ENCODE assay signal across 12 cellular contexts in genomic region chr17:39365252-39365651, GRCh38. TPM values are rescaled to one million over a fixed set of nuclear protein-coding genes. Genes with fewer than 3 reads are reported as not detected.
DNase-seq lines count a peak whose midpoint lies in the region; ATAC-seq, FAIRE-seq and TF ChIP-seq lines count a peak whose summit lies in the region.
"Had no signal": no experiment of that assay in that cellular context is flagged by ENCODE, and none has a peak within 500 bp of the region (broad histone marks: within the 10 kb centered on the region; RNA-seq: fewer than 3 reads in every experiment).

No MANE protein-coding gene starts in this region.

- H3K4me1 ChIP-seq in K562 (replicated peaks in 1 of 2; ENCODE audit: control insufficient read depth in 2 of 2, insufficient read depth in 2 of 2, low read length in 2 of 2) (peaks cover 4 to 13% of the 10 kb centered on the region in 2 experiments; a peak in 3 of 5 replicates), subcutaneous abdominal adipose tissue (ENCODE audit: control insufficient read depth in 5 of 5, insufficient read depth in 5 of 5, low read length in 5 of 5) (peaks cover 4 to 37% (median 28%) of the 10 kb centered on the region in 5 donors)

- no peaks in the 10 kb centered on the region for H3K9me1 ChIP-seq in K562 (ENCODE audit: control insufficient read depth, insufficient read depth, low read length)

- H3K4me3 ChIP-seq in K562 (peak overlapping the region; percentile 32; the same call in 1 of the 2 replicates), subcutaneous abdominal adipose tissue (ENCODE audit: low read depth in 1 of 5, low read length in 5 of 5) (peak overlapping the region in 1 of 5 donors; percentile 7)

- no peak for TF ChIP-seq CTCF in K562 (IDR thresholded peaks at IDR 0.05 in 2 of 3, conservative IDR thresholded peaks at IDR 0.05 in 1 of 3; ENCODE audit: insufficient read depth in 2 of 3, low read depth in 1 of 3, low read length in 3 of 3)

- H3K79me2 ChIP-seq in K562 (ENCODE audit: control insufficient read depth, insufficient read depth, low read length): peaks cover 43% of the 10 kb centered on the region

- TF ChIP-seq EP300 in K562 (IDR thresholded peaks at IDR 0.05; ENCODE audit: low read length): no peak

- no peak for TF ChIP-seq RAD21 in K562 (CRISPR knock-in tag; conservative IDR thresholded peaks at IDR 0.05 in 1 of 2, IDR thresholded peaks at IDR 0.05 in 1 of 2)

- DNase-seq in GM04504 (ENCODE audit: low read depth) (peak; percentile 45), K562 (ENCODE audit: extremely low read depth in 1 of 4, low spot score in 3 of 4) (no peak), kidney tubule cell (ENCODE audit: low spot score) (peak; percentile 8), NCI-H2171 treated with DMSO at 0.1 percent for 48 hours (lab: John Stamatoyannopoulos, UW) (no peak), HEK293T (ENCODE audit: extremely low spot score) (no peak), HT-29 (ENCODE audit: low spot score) (no peak)
- DNase-seq: activated CD8-positive, alpha-beta T cell treated with anti-CD3 and anti-CD28 coated beads, Interleukin-2, amount 10 ng/mL, durations not matched to agents 7 days and 5 days; kidney; NCI-H1048; occipital lobe had no signal

- H3K36me3 ChIP-seq in K562 (ENCODE audit: control insufficient read depth, insufficient read depth, low read length): no peaks in the 10 kb centered on the region
- no peaks in the 10 kb centered on the region for H3K36me3 ChIP-seq in subcutaneous abdominal adipose tissue (ENCODE audit: control insufficient read depth in 5 of 5, insufficient read depth in 5 of 5, low read length in 5 of 5)

- H3K27me3 ChIP-seq in K562 (ENCODE audit: control insufficient read depth in 2 of 2, insufficient read depth in 2 of 2, low read length in 2 of 2): no peaks in the 10 kb centered on the region
- no peaks in the 10 kb centered on the region for H3K27me3 ChIP-seq in subcutaneous abdominal adipose tissue (ENCODE audit: control insufficient read depth in 5 of 5, insufficient read depth in 4 of 5, low read length in 5 of 5)

- peak overlapping the region; percentile 91 for H2AFZ ChIP-seq in K562 (ENCODE audit: low read depth, low read length)

- in situ Hi-C loops in K562 (cut with MboI): no loop called here

- no peak for FAIRE-seq in K562 (lab: Jason Lieb, UNC)
- FAIRE-seq: kidney had no signal

- H3K27ac ChIP-seq in K562 (ENCODE audit: extremely low read depth, low read depth, low read length): peak overlapping the region; percentile 82
- peak overlapping the region; percentile 50 for H3K27ac ChIP-seq in subcutaneous abdominal adipose tissue (ENCODE audit: low read depth, low read length)

- POLR2A ChIA-PET in K562 (lab: Yijun Ruan, JAX) (interaction anchor here (1.5 kb wide), 1 partner anchor 13 kb away, joined by 3 read pairs; no protein-coding TSS in a partner anchor), HEK293T (lab: Yijun Ruan, JAX) (no interaction called here)

- 3% methylated on average over 4 of the region's 4 CpGs for whole genome bisulfite sequencing in K562 (ENCODE audit: insufficient coverage, low coverage, missing lambda C conversion rate)

- TF ChIP-seq POLR2A in K562 (conservative IDR thresholded peaks at IDR 0.05): no peak

- H3K4me2 ChIP-seq in K562 (ENCODE audit: insufficient read depth, low read length): peak overlapping the region; percentile 73

- no TSS peak for BruUV-seq in K562 (replicated peaks; lab: Mats Ljungman, UMichigan)

- CTCF ChIA-PET in K562 (lab: Yijun Ruan, JAX; ENCODE audit: low intra/inter-chr PET ratio) (no interaction called here), HEK293T (lab: Yijun Ruan, JAX) (no interaction called here)

- ATAC-seq in K562 (peak; percentile 18; the same call in 2 of the 3 replicates), HG03457 (IDR thresholded peaks at IDR 0.05; ENCODE audit: unreplicated experiment) (no peak)
- ATAC-seq: activated CD8-positive, alpha-beta T cell treated with anti-CD3 and anti-CD28 coated beads, Interleukin-2, amount 10 ng/mL, durations not matched to agents 7 days and 5 days had no signal

- no peaks in the 10 kb centered on the region for H4K20me1 ChIP-seq in K562 (replicated peaks; ENCODE audit: control insufficient read depth, insufficient read depth, low read length)

- intact Hi-C loops in K562 (cut with micrococcal nuclease): no loop called here

- H3K9me3 ChIP-seq in K562 (replicated peaks; ENCODE audit: control insufficient read depth, insufficient read depth, low read depth, low read length) (no peaks in the 10 kb centered on the region), subcutaneous abdominal adipose tissue (ENCODE audit: control insufficient read depth in 5 of 5, low read length in 5 of 5) (no peaks in the 10 kb centered on the region)

- H3K9ac ChIP-seq in K562 (ENCODE audit: insufficient read depth in 1 of 2, low read depth in 2 of 2, low read length in 2 of 2) (peak overlapping the region in 1 of 2 experiments; percentile 66; a peak in 3 of 4 replicates), subcutaneous abdominal adipose tissue (ENCODE audit: low read length in 5 of 5) (peak overlapping the region in 2 of 5 donors; percentile 19 to 45)

TF ChIP-seq in K562, 482 proteins besides CTCF, POLR2A, EP300 and RAD21 (continues in another document):
- TF ChIP-seq ZBTB2 (IDR thresholded peaks at IDR 0.05): 0 out of 2 replicates have a peak, but pooled peaks have one; percentile 24

TF ChIP-seq in HEK293T, 16 proteins besides CTCF, POLR2A, EP300 and RAD21:
- no peak for TF ChIP-seq FOXM1 (IDR thresholded peaks at IDR 0.05; ENCODE audit: borderline replicate concordance)
- no peak for TF ChIP-seq ELF4 (IDR thresholded peaks at IDR 0.05)
- TF ChIP-seq CTBP1 (IDR thresholded peaks at IDR 0.05; ENCODE audit: borderline replicate concordance): no peak
- TF ChIP-seq SP1 (IDR thresholded peaks at IDR 0.05): no peak
- TF ChIP-seq PKNOX1 (IDR thresholded peaks at IDR 0.05): no peak
- TF ChIP-seq TARDBP (IDR thresholded peaks at IDR 0.05): no peak
- no peak for TF ChIP-seq BHLHE40 (IDR thresholded peaks at IDR 0.05; ENCODE audit: borderline replicate concordance)
- TF ChIP-seq ARNT (IDR thresholded peaks at IDR 0.05): no peak
- no peak for TF ChIP-seq NFRKB (IDR thresholded peaks at IDR 0.05)
- TF ChIP-seq HDGF (IDR thresholded peaks at IDR 0.05; ENCODE audit: borderline replicate concordance): no peak
- no peak for TF ChIP-seq ZNF384 (IDR thresholded peaks at IDR 0.05)
- TF ChIP-seq L3MBTL2 (conservative IDR thresholded peaks at IDR 0.05): no peak
- no peak for TF ChIP-seq SUZ12 (IDR thresholded peaks at IDR 0.05)
- TF ChIP-seq FOXA1 (IDR thresholded peaks at IDR 0.05): no peak
- no peak for TF ChIP-seq FOXK2 (IDR thresholded peaks at IDR 0.05)
- TF ChIP-seq LEF1 (IDR thresholded peaks at IDR 0.05; ENCODE audit: borderline replicate concordance): no peak

RNA-seq across cellular contexts. Expression of gene FBXL20, which starts 36.2 kb away (rescaled TPM):
- 21.3 and 41.9 TPM in 2 replicates for total RNA-seq in K562 (2011; cell fraction: chromatin; rRNA removed; ENCODE audit: low replicate concordance)
- 11.3 and 12.9 TPM in 2 replicates for total RNA-seq in K562 (2011; cell fraction: nucleolus; rRNA removed)
- total RNA-seq in K562 (2011; cell fraction: nucleoplasm; rRNA removed): 24.6 and 38.2 TPM in 2 replicates
- total RNA-seq in K562 (2014; rRNA removed) (5.1 and 6.9 TPM in 2 replicates), K562 (2014; rRNA removed; fragmentation: Illumina TruSeq; extraction: Trizol) (8.6 and 11.7 TPM in 2 replicates), K562 (2015; rRNA removed; fragmentation: Illumina TruSeq; extraction: Trizol) (5.6 and 6.3 TPM in 2 replicates), K562 (2021) (13.6 and 15.1 TPM in 2 replicates)
- polyA plus RNA-seq in K562 (2011; rRNA removed) (9.4 and 10.4 TPM in 2 replicates), K562 (2014; fragmentation: Illumina TruSeq; extraction: Trizol) (6.2 and 6.3 TPM in 2 replicates), K562 (2014; fragmentation: Nextera tagmentation; extraction: Ambion mirVana) (1 to 10 TPM; 1.8 to 3.0 TPM), K562 (2014; rRNA removed) (4.5 and 4.7 TPM in 2 replicates)
- 7.3 and 7.9 TPM in 2 replicates for polyA plus RNA-seq in K562 (2011; cell fraction: cytosol; rRNA removed)
- 9.1 and 10.9 TPM in 2 replicates for polyA plus RNA-seq in K562 (2011; cell fraction: nucleus; rRNA removed)
- 4.6 and 6.6 TPM in 2 replicates for polyA plus RNA-seq in K562 (2012)
- polyA minus RNA-seq in K562 (2011; rRNA and poly(A)+ RNA removed): 18.0 and 22.0 TPM in 2 replicates
- polyA minus RNA-seq in K562 (2011; cell fraction: cytosol; rRNA and poly(A)+ RNA removed): 10.3 and 10.8 TPM in 2 replicates
- polyA minus RNA-seq in K562 (2011; cell fraction: nucleus; rRNA and poly(A)+ RNA removed): 3.2 and 5.2 TPM in 2 replicates
- 3.3 and 4.7 TPM in 2 replicates for total RNA-seq in HT-29 (2014; rRNA removed; shearing (Covaris generic))

Comparison
In these comparisons a context has a peak if more than half of its experiments do, and no peak if none do; other contexts are left out.
1. DNase-seq: peak in GM04504 (single experiment) and kidney tubule cell (single experiment); none in K562 (0 of 4), NCI-H2171 treated with DMSO at 0.1 percent for 48 hours (single experiment), HEK293T (single experiment) and HT-29 (single experiment).